In genomic region chrX:53223955-53224859, GRCh38 we compare ENCODE assay signal across 8 cellular contexts. TPM values are rescaled to one million over a fixed set of nuclear protein-coding genes. Genes with fewer than 3 reads are reported as not detected.
DNase-seq lines count a peak whose midpoint lies in the region; ATAC-seq and TF ChIP-seq lines count a peak whose summit lies in the region.

No MANE protein-coding gene starts in this region.

- H3K79me2 ChIP-seq in mammary epithelial cell (ENCODE audit: insufficient read depth, low read length): peaks cover 58% of the 10 kb centered on the region

- peak; percentile 16 for ATAC-seq in GM21528 (IDR thresholded peaks at IDR 0.05; ENCODE audit: low FRiP score, unreplicated experiment)
- ATAC-seq in stimulated activated naive CD8-positive, alpha-beta T cell treated with anti-CD3 and anti-CD28 coated beads, Interleukin-15, Interleukin-2, amounts not matched to agents 100 U/mL and 50 U/mL, for 24 hours: peak; percentile 59
- ATAC-seq in HG02970 (IDR thresholded peaks at IDR 0.05; ENCODE audit: low FRiP score, unreplicated experiment): no peak
- ATAC-seq in HG03439 (IDR thresholded peaks at IDR 0.05; ENCODE audit: unreplicated experiment): no peak

- H3K9me3 ChIP-seq in mammary epithelial cell (replicated peaks; ENCODE audit: insufficient read depth, low read length): no peaks in the 10 kb centered on the region

- H3K4me1 ChIP-seq in mammary epithelial cell (ENCODE audit: insufficient read depth, low read length): peaks cover 27% of the 10 kb centered on the region

- peak overlapping the region; percentile 97 for H3K27ac ChIP-seq in mammary epithelial cell (ENCODE audit: insufficient read depth, low read depth, low read length)

- WGBS in mammary epithelial cell (ENCODE audit: low coverage, missing lambda C conversion rate): 1% methylated on average over 23 of the region's 40 CpGs

- H3K4me3 ChIP-seq in mammary epithelial cell (replicated peaks in 1 of 3; ENCODE audit: insufficient read depth in 1 of 3, low read depth in 2 of 3, low read length in 3 of 3): peak overlapping the region; percentile 84 to 92 (median 86)

- peak overlapping the region; percentile 92 for H3K9ac ChIP-seq in mammary epithelial cell (ENCODE audit: insufficient read depth, low read length)

- H3K27me3 ChIP-seq in mammary epithelial cell (ENCODE audit: insufficient read depth, low read length): no peaks in the 10 kb centered on the region

- dilution Hi-C loops in mammary epithelial cell (cut with HindIII; ENCODE audit: low sequenced_read_pairs): no loop called here

- no peak for TF ChIP-seq CTCF in mammary epithelial cell (conservative IDR thresholded peaks at IDR 0.05 in 1 of 2, IDR thresholded peaks at IDR 0.05 in 1 of 2; ENCODE audit: extremely low read depth in 1 of 2, insufficient read depth in 1 of 2, low read depth in 1 of 2, low read length in 2 of 2)

- DNase-seq in AG08396 (ENCODE audit: low spot score) (peak; percentile 71), RPMI7951 (ENCODE audit: low read depth) (peak; percentile 79), mammary epithelial cell (peak; percentile 82), kidney tubule cell (ENCODE audit: low spot score) (peak; percentile 86)
- DNase-seq in stimulated activated naive CD8-positive, alpha-beta T cell treated with anti-CD3 and anti-CD28 coated beads, Interleukin-15, Interleukin-2, amounts not matched to agents 100 U/mL and 50 U/mL, for 24 hours: peak; percentile 6

- intact Hi-C loops in mammary epithelial cell (cut with micrococcal nuclease): loop anchor here (1.0 to 5.0 kb wide), 4 partner anchors 12 to 152 kb away; partner anchors contain the start of gene KANTR

- peaks cover 12% of the 10 kb centered on the region for H4K20me1 ChIP-seq in mammary epithelial cell (ENCODE audit: insufficient read depth, low read length)

- H2AFZ ChIP-seq in mammary epithelial cell (ENCODE audit: low read depth, low read length): peak overlapping the region; percentile 99

- TSS peak; percentile 89 for BruUV-seq in mammary epithelial cell (replicated peaks; lab: Mats Ljungman, UMichigan)

- CTCF ChIA-PET in mammary epithelial cell (lab: Charles Lee; ENCODE audit: low non-redundant PET): no interaction called here

- H3K36me3 ChIP-seq in mammary epithelial cell (ENCODE audit: insufficient read depth, low read length): peaks cover 6% of the 10 kb centered on the region

- in situ Hi-C loops in mammary epithelial cell (cut with MboI; ENCODE audit: low sequenced_read_pairs in 2 of 2): no loop called here

- H3K4me2 ChIP-seq in mammary epithelial cell (ENCODE audit: insufficient read depth, low read depth, low read length): peak overlapping the region; percentile 90

RNA-seq across cellular contexts. Expression of gene KDM5C, which starts 0.8 kb away (rescaled TPM):
- 67.0 and 120 TPM in 2 replicates for total RNA-seq in RPMI7951 (2014; rRNA removed; shearing (Covaris generic))
- 100 to 1,000 TPM; 106 to 125 TPM for total RNA-seq in mammary epithelial cell
- 40.2 TPM for polyA plus RNA-seq in mammary epithelial cell
- 90.0 TPM for polyA minus RNA-seq in mammary epithelial cell

RNA-seq across cellular contexts. Expression of gene IQSEC2, which starts 57.2 kb away (rescaled TPM):
- 28.4 and 42.4 TPM in 2 replicates for total RNA-seq in RPMI7951 (2014; rRNA removed; shearing (Covaris generic))
- total RNA-seq in mammary epithelial cell: 10 to 100 TPM; 12.0 to 12.3 TPM
- polyA plus RNA-seq in mammary epithelial cell: 4.1 TPM
- 10.7 TPM for polyA minus RNA-seq in mammary epithelial cell

Comparison
In these comparisons a context has a peak if more than half of its experiments do, and no peak if none do; other contexts are left out.
1. DNase-seq: peak in every context shown above with its lines; median percentile 86 in kidney tubule cell; 82 in mammary epithelial cell; 79 in RPMI7951; 71 in AG08396; 6 in stimulated activated naive CD8-positive, alpha-beta T cell treated with anti-CD3 and anti-CD28 coated beads, Interleukin-15, Interleukin-2, amounts not matched to agents 100 U/mL and 50 U/mL, for 24 hours.
2. ATAC-seq: peak in GM21528 (single experiment) and stimulated activated naive CD8-positive, alpha-beta T cell treated with anti-CD3 and anti-CD28 coated beads, Interleukin-15, Interleukin-2, amounts not matched to agents 100 U/mL and 50 U/mL, for 24 hours (single experiment); none in HG02970 (single experiment) and HG03439 (single experiment).